In genomic region chr15:56797720-56798275, GRCh38 we compare ENCODE assay signal across 25 cellular contexts.
DNase-seq lines count a peak whose midpoint lies in the region; ATAC-seq, FAIRE-seq and TF ChIP-seq lines count a peak whose summit lies in the region.
"Had no signal": no experiment of that assay in that cellular context is flagged by ENCODE, and none has a peak within 500 bp of the region (broad histone marks: within the 10 kb centered on the region; RNA-seq: fewer than 3 reads in every experiment).

No MANE protein-coding gene starts in this region.

- no peak for FAIRE-seq in bronchial epithelial cell (lab: Jason Lieb, UNC)
- FAIRE-seq: A204.1, GM12891, H54 had no signal

- CTCF ChIA-PET in SK-N-SH (lab: Yijun Ruan, JAX), result interaction anchor here (0.9 kb wide), 1 partner anchor 339 kb away, joined by 3 read pairs; no protein-coding TSS in a partner anchor

- H3F3A ChIP-seq in SK-N-SH (replicated peaks; ENCODE audit: insufficient read depth), result peaks cover 10% of the 10 kb centered on the region

- DNase-seq in SK-N-SH (no peak), bronchial epithelial cell (ENCODE audit: low read depth) (peak; percentile 11), NCI-H748 treated with DMSO at 0.1 percent for 48 hours (lab: John Stamatoyannopoulos, UW) (no peak)
- DNase-seq in stimulated activated effector memory CD8-positive, alpha-beta T cell treated with anti-CD3 and anti-CD28 coated beads, Interleukin-12 subunit alpha, Interleukin-12 subunit beta, amount 100 ng/mL, for 72 hours (ENCODE audit: low spot score in 2 of 2), result no peak
- DNase-seq: ACHN; AML-193; BE2C; Calu3; CD4-positive, alpha-beta T cell; CD8-positive, alpha-beta memory T cell; COR-L47; DMS53; DMS79 treated with DMSO at 0.1 percent for 48 hours; GF-D8; GOT3; HFFc6 had no signal

- TF ChIP-seq RAD21 in SK-N-SH (IDR thresholded peaks at IDR 0.05; ENCODE audit: low read length), result no peak

- H3K27ac ChIP-seq in SK-N-SH (ENCODE audit: low read depth in 2 of 2, low read length in 1 of 2), result no peak overlapping the region
- H3K27ac ChIP-seq: 22Rv1; BLaER1 treated with 17β-estradiol and CSF1 and Interleukin-3, amounts not matched to agents 10 nM and 100 nM had no signal

- H3K9me3 ChIP-seq in SK-N-SH, result peaks cover 4% of the 10 kb centered on the region; the same call in 1 of the 2 replicates
- H3K9me3 ChIP-seq: BE2C, HAP-1 had no signal

- no peaks in the 10 kb centered on the region for H3K36me3 ChIP-seq in SK-N-SH (replicated peaks in 1 of 2; ENCODE audit: control insufficient read depth in 1 of 2, insufficient read depth in 2 of 2, low read length in 1 of 2)
- no peaks in the 10 kb centered on the region for H3K36me3 ChIP-seq in bronchial epithelial cell (ENCODE audit: control insufficient read depth, insufficient read depth, low read length)
- H3K36me3 ChIP-seq: BE2C; BLaER1 treated with 17β-estradiol and CSF1 and Interleukin-3, amounts not matched to agents 10 nM and 100 nM; HAP-1 had no signal

- H3K9ac ChIP-seq in SK-N-SH, result no peak overlapping the region
- H3K9ac ChIP-seq: BLaER1 treated with 17β-estradiol and CSF1 and Interleukin-3, amounts not matched to agents 10 nM and 100 nM had no signal

- H3K27me3 ChIP-seq in SK-N-SH (ENCODE audit: insufficient read depth) (no peaks in the 10 kb centered on the region), bronchial epithelial cell (ENCODE audit: control insufficient read depth, insufficient read depth, low read length) (no peaks in the 10 kb centered on the region)
- H3K27me3 ChIP-seq: BE2C; BLaER1 treated with 17β-estradiol and CSF1 and Interleukin-3, amounts not matched to agents 10 nM and 100 nM had no signal

- TF ChIP-seq EP300 in SK-N-SH (IDR thresholded peaks at IDR 0.05; ENCODE audit: borderline replicate concordance in 1 of 2, low read depth in 1 of 2, low read length in 1 of 2), result no peak

- no peaks in the 10 kb centered on the region for H3K9me2 ChIP-seq in SK-N-SH

- no peak for TF ChIP-seq POLR2A in GM18505 (IDR thresholded peaks at IDR 0.05; ENCODE audit: borderline replicate concordance, extremely low read depth, insufficient read depth, insufficient read length)

- no peak overlapping the region for H3K4me3 Mint-ChIP-seq in stimulated activated effector memory CD8-positive, alpha-beta T cell treated with anti-CD3 and anti-CD28 coated beads, Interleukin-12 subunit alpha, Interleukin-12 subunit beta, amount 100 ng/mL, for 72 hours
- H3K4me3 Mint-ChIP-seq: CD14-positive monocyte; CD4-positive, alpha-beta T cell; CD8-positive, alpha-beta memory T cell; HFFc6 had no signal

- H3K79me2 ChIP-seq in SK-N-SH (ENCODE audit: insufficient read depth), result no peaks in the 10 kb centered on the region

- peak; percentile 37; the same call in 2 of the 3 replicates for ATAC-seq in SK-N-SH treated with all-trans-retinoic acid at 6 μM for 48 hours
- ATAC-seq in stimulated activated effector memory CD8-positive, alpha-beta T cell treated with anti-CD3 and anti-CD28 coated beads, Interleukin-12 subunit alpha, Interleukin-12 subunit beta, amount 100 ng/mL, for 72 hours, result peak; percentile 50
- no peak for ATAC-seq in GM18505 (IDR thresholded peaks at IDR 0.05; ENCODE audit: unreplicated experiment)

- no peak overlapping the region for H3K27ac Mint-ChIP-seq in stimulated activated effector memory CD8-positive, alpha-beta T cell treated with anti-CD3 and anti-CD28 coated beads, Interleukin-12 subunit alpha, Interleukin-12 subunit beta, amount 100 ng/mL, for 72 hours
- H3K27ac Mint-ChIP-seq: CD14-positive monocyte; CD4-positive, alpha-beta T cell; CD8-positive, alpha-beta memory T cell; HFFc6 had no signal

- H2AFZ ChIP-seq in SK-N-SH (ENCODE audit: low read depth), result no peak overlapping the region

- H3K36me3 Mint-ChIP-seq in stimulated activated effector memory CD8-positive, alpha-beta T cell treated with anti-CD3 and anti-CD28 coated beads, Interleukin-12 subunit alpha, Interleukin-12 subunit beta, amount 100 ng/mL, for 72 hours, result no peaks in the 10 kb centered on the region
- H3K36me3 Mint-ChIP-seq: CD14-positive monocyte had no signal

- 0% methylated on average over 1 of the region's 1 CpG for WGBS in SK-N-SH (ENCODE audit: low lambda C conversion rate)

- no peak overlapping the region for H3K4me2 ChIP-seq in SK-N-SH
- H3K4me2 ChIP-seq: BLaER1 treated with 17β-estradiol and CSF1 and Interleukin-3, amounts not matched to agents 10 nM and 100 nM had no signal

- POLR2A ChIA-PET in SK-N-SH (lab: Yijun Ruan, JAX), result no interaction called here

- peaks cover 7% of the 10 kb centered on the region for H3K9me3 Mint-ChIP-seq in stimulated activated effector memory CD8-positive, alpha-beta T cell treated with anti-CD3 and anti-CD28 coated beads, Interleukin-12 subunit alpha, Interleukin-12 subunit beta, amount 100 ng/mL, for 72 hours
- H3K9me3 Mint-ChIP-seq: HFFc6 had no signal

- peaks cover 10% of the 10 kb centered on the region for H3K4me1 Mint-ChIP-seq in stimulated activated effector memory CD8-positive, alpha-beta T cell treated with anti-CD3 and anti-CD28 coated beads, Interleukin-12 subunit alpha, Interleukin-12 subunit beta, amount 100 ng/mL, for 72 hours
- H3K4me1 Mint-ChIP-seq: CD14-positive monocyte; CD8-positive, alpha-beta memory T cell had no signal

- H3K4me3 ChIP-seq in SK-N-SH (ENCODE audit: low read depth in 2 of 2, low read length in 1 of 2), result no peak overlapping the region
- no peak overlapping the region for H3K4me3 ChIP-seq in bronchial epithelial cell (ENCODE audit: low read depth, low read length)
- H3K4me3 ChIP-seq: BLaER1 treated with 17β-estradiol and CSF1 and Interleukin-3, amounts not matched to agents 10 nM and 100 nM; HAP-1 had no signal

- no peak for TF ChIP-seq CTCF in SK-N-SH (IDR thresholded peaks at IDR 0.05)
- TF ChIP-seq CTCF in bronchial epithelial cell (IDR thresholded peaks at IDR 0.05; ENCODE audit: insufficient read depth, low read length, severe bottlenecking), result no peak

- no peaks in the 10 kb centered on the region for H4K20me1 ChIP-seq in SK-N-SH (ENCODE audit: insufficient read depth)
- H4K20me1 ChIP-seq: BLaER1 treated with 17β-estradiol and CSF1 and Interleukin-3, amounts not matched to agents 10 nM and 100 nM had no signal

- H3K4me1 ChIP-seq in SK-N-SH (ENCODE audit: control insufficient read depth in 1 of 2, insufficient read depth in 2 of 2, low read depth in 1 of 2, low read length in 1 of 2), result no peaks in the 10 kb centered on the region; a peak in 1 of 4 replicates
- H3K4me1 ChIP-seq: BE2C; BLaER1 treated with 17β-estradiol and CSF1 and Interleukin-3, amounts not matched to agents 10 nM and 100 nM; HAP-1 had no signal

TF ChIP-seq in SK-N-SH treated with all-trans-retinoic acid at 6 μM for 48 hours, 23 proteins besides CTCF, POLR2A, EP300 and RAD21 (continues in another document):
- TF ChIP-seq PPARA (CRISPR knock-in tag; IDR thresholded peaks at IDR 0.05; ENCODE audit: borderline replicate concordance) (no peak), SNAI2 (CRISPR knock-in tag; IDR thresholded peaks at IDR 0.05) (peak; percentile 52; the same call in 1 of the 2 replicates), ISL1 (CRISPR knock-in tag; IDR thresholded peaks at IDR 0.05) (peak; percentile 91), CREB5 (CRISPR knock-in tag; IDR thresholded peaks at IDR 0.05; ENCODE audit: low read depth) (no peak)

TF ChIP-seq in SK-N-SH, 30 proteins besides CTCF, POLR2A, EP300 and RAD21:
- TF ChIP-seq NRF1 (IDR thresholded peaks at IDR 0.05; ENCODE audit: low read depth, low read length) (no peak), FOXM1 (IDR thresholded peaks at IDR 0.05; ENCODE audit: low read depth) (no peak), GATA2 (CRISPR knock-in tag; IDR thresholded peaks at IDR 0.05) (no peak), MXI1 (IDR thresholded peaks at IDR 0.05; ENCODE audit: low read depth, low read length) (no peak), PBX3 (IDR thresholded peaks at IDR 0.05) (no peak), IRF3 (IDR thresholded peaks at IDR 0.05; ENCODE audit: low read depth, low read length) (no peak), TCF12 (IDR thresholded peaks at IDR 0.05) (no peak)
